Comparison of ENCODE assay signal across 15 cellular contexts in the genomic region with DNA sequence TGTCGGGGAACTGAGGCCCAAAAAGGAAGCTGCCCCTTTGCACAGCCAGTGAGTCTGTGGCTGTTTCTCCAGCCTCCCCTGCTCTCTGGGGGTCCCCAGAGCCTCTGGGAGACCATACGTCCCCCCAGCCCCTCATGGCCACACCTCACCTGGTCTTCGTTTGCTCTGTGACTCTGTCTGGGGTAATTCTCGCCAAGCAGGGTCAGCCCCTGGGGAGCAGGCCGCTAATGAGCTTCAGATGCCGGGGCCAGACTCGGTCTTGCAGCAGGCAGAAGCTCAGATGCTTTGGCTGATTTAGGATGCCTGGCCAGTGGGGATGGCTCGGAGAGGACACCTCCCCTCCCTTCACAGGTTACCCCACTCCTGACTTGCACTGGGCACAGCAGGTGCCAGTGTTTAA. TPM values are rescaled to one million over a fixed set of nuclear protein-coding genes. Genes with fewer than 3 reads are reported as not detected.
DNase-seq lines count a peak whose midpoint lies in the region; ATAC-seq and TF ChIP-seq lines count a peak whose summit lies in the region.
"Had no signal": no experiment of that assay in that cellular context is flagged by ENCODE, and none has a peak within 500 bp of the region (broad histone marks: within the 10 kb centered on the region; RNA-seq: fewer than 3 reads in every experiment).

No MANE protein-coding gene starts in this region.

- H3K27ac Mint-ChIP-seq in glutamatergic neuron (ENCODE audit: unreplicated experiment) = no peak overlapping the region

- peaks cover 14% of the 10 kb centered on the region for H3K27me3 Mint-ChIP-seq in glutamatergic neuron (ENCODE audit: unreplicated experiment)

- H3K4me1 Mint-ChIP-seq in glutamatergic neuron (ENCODE audit: low read depth, unreplicated experiment) = peaks cover 1% of the 10 kb centered on the region

- no peak for TF ChIP-seq CTCF in glutamatergic neuron (IDR thresholded peaks at IDR 0.05; ENCODE audit: partially characterized antibody, unreplicated experiment)

- no peaks in the 10 kb centered on the region for H3K36me3 Mint-ChIP-seq in glutamatergic neuron (ENCODE audit: unreplicated experiment)

- DNase-seq in left ventricle myocardium superior = peak; percentile 27
- no peak for DNase-seq in left cardiac atrium
- peak; percentile 50 for DNase-seq in SK-N-DZ (ENCODE audit: low spot score)
- peak; percentile 75 for DNase-seq in glutamatergic neuron
- no peak for DNase-seq in DMS53 treated with DMSO at 0.1 percent for 48 hours (lab: John Stamatoyannopoulos, UW; ENCODE audit: unreplicated experiment)
- DNase-seq in iPS-NIHi7 (ENCODE audit: extremely low spot score) = no peak
- no peak for DNase-seq in SIG-M5 (lab: John Stamatoyannopoulos, UW)
- DNase-seq: DMS79 treated with DMSO at 0.1 percent for 48 hours, KG1, NCI-H187, NCI-H2227 treated with DMSO at 0.1 percent for 48 hours, NCI-H510A treated with DMSO at 0.1 percent for 48 hours, NCI-H82, PC-3 had no signal

- intact Hi-C loops in left ventricle myocardium superior (cut with micrococcal nuclease) = no loop called here
- intact Hi-C loops in left cardiac atrium (cut with DNase I) = loop anchor here in 1 of 2 donors (10.0 kb wide), 2 partner anchors 94 to 214 kb away; partner anchors contain the start of gene EMSY

- peaks cover 16% of the 10 kb centered on the region for H3K9me3 Mint-ChIP-seq in glutamatergic neuron (ENCODE audit: unreplicated experiment)

- ATAC-seq in left ventricle myocardium superior (no peak), left cardiac atrium (no peak)
- ATAC-seq: PC-3 had no signal

- H3K4me3 Mint-ChIP-seq in glutamatergic neuron (ENCODE audit: unreplicated experiment) = no peak overlapping the region

RNA-seq across cellular contexts. Expression of gene WNT11, which starts 24.1 kb away (rescaled TPM):
- total RNA-seq in left ventricle myocardium superior = 15.2 TPM
- total RNA-seq in left cardiac atrium = 1 to 10 TPM; 3.4 to 6.6 TPM
- polyA plus RNA-seq in SK-N-DZ (2014; cell fraction: cytosol; rRNA removed) = 0.47 and 0.64 TPM in 2 replicates
- 0.39 TPM in 1 of 2 replicates, not detected in the other for polyA plus RNA-seq in SK-N-DZ (2014; cell fraction: nucleus; rRNA removed)
- total RNA-seq in glutamatergic neuron (ENCODE audit: unreplicated experiment) = 0.37 TPM
- total RNA-seq: H4 had no signal

Comparison
In these comparisons a context has a peak if more than half of its experiments do, and no peak if none do; other contexts are left out.
1. DNase-seq: peak in left ventricle myocardium superior (single experiment), SK-N-DZ (single experiment) and glutamatergic neuron (single experiment); none in left cardiac atrium (single experiment), DMS53 treated with DMSO at 0.1 percent for 48 hours (single experiment), iPS-NIHi7 (single experiment) and SIG-M5 (single experiment).